In genomic region chr12:25194211-25194610, GRCh38 we compare ENCODE assay signal across 8 cellular contexts. TPM values are rescaled to one million over a fixed set of nuclear protein-coding genes. Genes with fewer than 3 reads are reported as not detected.
DNase-seq lines count a peak whose midpoint lies in the region; ATAC-seq and TF ChIP-seq lines count a peak whose summit lies in the region.

No MANE protein-coding gene starts in this region.

- DNase-seq in CD4-positive, alpha-beta memory T cell: no peak
- DNase-seq in MM.1S (no peak), dermis blood vessel endothelial cell (peak; percentile 20), neuronal stem cell (ENCODE audit: low spot score) (no peak), left colon (no peak), NCI-H187 treated with DMSO at 0.1 percent for 48 hours (lab: John Stamatoyannopoulos, UW) (no peak)

- TF ChIP-seq CTCF in MM.1S (IDR thresholded peaks at IDR 0.05; ENCODE audit: low read length): no peak

- peaks cover 12% of the 10 kb centered on the region for H3F3A ChIP-seq in MM.1S (ENCODE audit: insufficient read depth, low read length)

- peak overlapping the region; percentile 73 to 98 for H3K4me3 ChIP-seq in CD4-positive, alpha-beta memory T cell (ENCODE audit: low read length in 2 of 2)
- H3K4me3 ChIP-seq in MM.1S (ENCODE audit: low read length): peak overlapping the region; percentile 86; the same call in 1 of the 2 replicates
- peak overlapping the region in 1 of 2 donors; percentile 97 for H3K4me3 ChIP-seq in neuronal stem cell (ENCODE audit: low read length in 2 of 2)

- peaks cover 0 to 9% of the 10 kb centered on the region in 2 donors for H3K36me3 Mint-ChIP-seq in CD4-positive, alpha-beta memory T cell

- no CpG with 5 or more reads among the region's 1 CpG for WGBS in neuronal stem cell (ENCODE audit: extremely low coverage in 2 of 2, insufficient read length in 2 of 2, insufficient replicate concordance in 1 of 2), 2 donors

- H3K9ac ChIP-seq in MM.1S (ENCODE audit: low read length): peak overlapping the region; percentile 88; the same call in 1 of the 2 replicates
- no peak overlapping the region for H3K9ac ChIP-seq in neuronal stem cell (ENCODE audit: low read depth, low read length, poor library complexity)

- no peak overlapping the region for H2BK15ac ChIP-seq in neuronal stem cell (ENCODE audit: low read length)

- no peak overlapping the region for H2AK5ac ChIP-seq in neuronal stem cell (ENCODE audit: low read depth, low read length)

- H3K18ac ChIP-seq in neuronal stem cell (ENCODE audit: low read length): no peak overlapping the region

- peaks cover 16 to 35% (median 25%) of the 10 kb centered on the region in 4 donors for H3K4me1 Mint-ChIP-seq in CD4-positive, alpha-beta memory T cell

- CTCF ChIA-PET in CD4-positive, alpha-beta memory T cell (lab: Charles Lee; ENCODE audit: partially characterized antibody): interaction anchor here (1.3 to 1.9 kb wide), 6 partner anchors 8 to 47 kb away, joined by 3 to 11 read pairs (median 4); no protein-coding TSS in a partner anchor

- H3K4me3 Mint-ChIP-seq in CD4-positive, alpha-beta memory T cell: peak overlapping the region; percentile 96 to 99 (median 99)

- no peaks in the 10 kb centered on the region for H3K9me3 ChIP-seq in CD4-positive, alpha-beta memory T cell (ENCODE audit: control insufficient read depth in 1 of 2, low read length in 2 of 2)
- H3K9me3 ChIP-seq in MM.1S (replicated peaks; ENCODE audit: insufficient read depth, low read length): no peaks in the 10 kb centered on the region
- H3K9me3 ChIP-seq in neuronal stem cell (replicated peaks in 1 of 2; ENCODE audit: control insufficient read depth in 2 of 2, insufficient read depth in 1 of 2, low read depth in 1 of 2, low read length in 2 of 2): no peaks in the 10 kb centered on the region

- H2BK12ac ChIP-seq in neuronal stem cell (ENCODE audit: low read length): no peak overlapping the region

- H2BK120ac ChIP-seq in neuronal stem cell (ENCODE audit: low read depth, low read length): no peak overlapping the region

- H3K9me2 ChIP-seq in MM.1S (replicated peaks; ENCODE audit: insufficient read depth, low read length): no peaks in the 10 kb centered on the region

- peak overlapping the region; percentile 83 for H3K27ac ChIP-seq in CD4-positive, alpha-beta memory T cell (ENCODE audit: low read depth, low read length)
- peak overlapping the region; percentile 86; the same call in 1 of the 2 replicates for H3K27ac ChIP-seq in MM.1S (ENCODE audit: low read length)
- H3K27ac ChIP-seq in neuronal stem cell (replicated peaks; ENCODE audit: low read length): no peak overlapping the region

- H3K4me1 ChIP-seq in CD4-positive, alpha-beta memory T cell (ENCODE audit: insufficient read depth, low read length): peaks cover 24% of the 10 kb centered on the region
- peaks cover 11% of the 10 kb centered on the region for H3K4me1 ChIP-seq in MM.1S (ENCODE audit: low read length)
- peaks cover 1 to 3% of the 10 kb centered on the region in 2 donors for H3K4me1 ChIP-seq in neuronal stem cell (ENCODE audit: control insufficient read depth in 2 of 2, insufficient read depth in 1 of 2, low read depth in 1 of 2, low read length in 2 of 2)

- intact Hi-C loops in CD4-positive, alpha-beta memory T cell (cut with micrococcal nuclease): loop anchor here (2.0 kb wide), 1 partner anchor 17 kb away; no protein-coding TSS in a partner anchor
- intact Hi-C loops in left colon (cut with DNase I, micrococcal nuclease): no loop called here

- peak overlapping the region; percentile 97 to 100 (median 99) for H3K27ac Mint-ChIP-seq in CD4-positive, alpha-beta memory T cell

- ATAC-seq in HG03280 (IDR thresholded peaks at IDR 0.05; ENCODE audit: unreplicated experiment): no peak
- no peak for ATAC-seq in left colon
- no peak for ATAC-seq in GM18870 (IDR thresholded peaks at IDR 0.05; ENCODE audit: unreplicated experiment)

- H3K4ac ChIP-seq in neuronal stem cell (ENCODE audit: low read length): no peak overlapping the region

- H3K14ac ChIP-seq in neuronal stem cell (ENCODE audit: low read length): no peak overlapping the region

- no peaks in the 10 kb centered on the region for H3K27me3 ChIP-seq in CD4-positive, alpha-beta memory T cell (ENCODE audit: insufficient read depth, low read length)
- no peaks in the 10 kb centered on the region for H3K27me3 ChIP-seq in MM.1S (replicated peaks; ENCODE audit: insufficient read depth, low read length)
- H3K27me3 ChIP-seq in neuronal stem cell (ENCODE audit: control insufficient read depth in 3 of 3, insufficient read depth in 3 of 3, low read depth in 1 of 3, low read length in 3 of 3): no peaks in the 10 kb centered on the region

- no peaks in the 10 kb centered on the region for H3K9me3 Mint-ChIP-seq in CD4-positive, alpha-beta memory T cell

- peaks cover 9% of the 10 kb centered on the region for H3K79me2 ChIP-seq in MM.1S (ENCODE audit: low read length)

- POLR2A ChIA-PET in CD4-positive, alpha-beta memory T cell (lab: Charles Lee; ENCODE audit: partially characterized antibody): interaction anchor here (1.2 to 2.6 kb wide), 9 partner anchors 8 to 183 kb away, joined by 4 to 21 read pairs (median 7); partner anchors contain the start of gene KRAS

- H3K23ac ChIP-seq in neuronal stem cell (ENCODE audit: low read depth, low read length, poor library complexity): no peak overlapping the region

- H4K8ac ChIP-seq in neuronal stem cell (ENCODE audit: low read depth, low read length): no peak overlapping the region

- H3K79me1 ChIP-seq in neuronal stem cell (ENCODE audit: low read depth, low read length): no peaks in the 10 kb centered on the region

- no peak overlapping the region for H4K91ac ChIP-seq in neuronal stem cell (ENCODE audit: low read depth, low read length, poor library complexity)

- no peak overlapping the region for H2AFZ ChIP-seq in MM.1S (ENCODE audit: low read length)
- peak overlapping the region; percentile 98 for H2AFZ ChIP-seq in neuronal stem cell (ENCODE audit: low read length)

- H3K4me2 ChIP-seq in MM.1S (ENCODE audit: low read depth, low read length) (peak overlapping the region; percentile 86), neuronal stem cell (ENCODE audit: insufficient read depth, low read length, poor library complexity, severe bottlenecking) (no peak overlapping the region)

- no peaks in the 10 kb centered on the region for H3K27me3 Mint-ChIP-seq in CD4-positive, alpha-beta memory T cell

- no peak overlapping the region for H2BK5ac ChIP-seq in neuronal stem cell (ENCODE audit: low read length)

- H3K36me3 ChIP-seq in CD4-positive, alpha-beta memory T cell (ENCODE audit: insufficient read depth, low read length): no peaks in the 10 kb centered on the region
- H3K36me3 ChIP-seq in MM.1S (replicated peaks; ENCODE audit: insufficient read depth, low read length) (no peaks in the 10 kb centered on the region; the same call in 1 of the 2 replicates), neuronal stem cell (replicated peaks in 1 of 2; ENCODE audit: control insufficient read depth in 2 of 2, insufficient read depth in 2 of 2, low read length in 2 of 2) (no peaks in the 10 kb centered on the region)

- H4K20me1 ChIP-seq in MM.1S (ENCODE audit: insufficient read depth, low read length): no peaks in the 10 kb centered on the region

RNA-seq across cellular contexts. Expression of gene DNAI7, which starts 0.7 kb away (rescaled TPM):
- under 1 TPM in 1 of 2 experiments, not detected in 1; 0.15 TPM for total RNA-seq in CD4-positive, alpha-beta memory T cell
- polyA plus RNA-seq in CD4-positive, alpha-beta memory T cell: under 1 TPM in 1 of 2 donors, not detected in 1; 0.07 TPM
- total RNA-seq in dermis blood vessel endothelial cell (0.28 TPM in 1 of 2 replicates, not detected in the other), left colon (under 1 TPM; 0.43 to 0.45 TPM)
- 0.46 TPM for polyA plus RNA-seq in neuronal stem cell (2013, experiment 1 of 2)
- 0.40 TPM for polyA plus RNA-seq in neuronal stem cell (2013, experiment 2 of 2)

RNA-seq across cellular contexts. Expression of gene ETFRF1, which starts 0.8 kb away (rescaled TPM):
- 10 to 100 TPM; 22.1 to 23.0 TPM for total RNA-seq in CD4-positive, alpha-beta memory T cell
- 10 to 100 TPM; 30.8 to 56.5 TPM for polyA plus RNA-seq in CD4-positive, alpha-beta memory T cell
- 18.7 and 19.4 TPM in 2 replicates for total RNA-seq in dermis blood vessel endothelial cell
- 31.5 TPM for polyA plus RNA-seq in neuronal stem cell (2013, experiment 1 of 2)
- 31.0 TPM for polyA plus RNA-seq in neuronal stem cell (2013, experiment 2 of 2)
- total RNA-seq in left colon: 10 to 100 TPM; 11.0 to 13.6 TPM

RNA-seq across cellular contexts. Expression of gene KRAS, which starts 56.5 kb away (rescaled TPM):
- total RNA-seq in CD4-positive, alpha-beta memory T cell: 10 to 100 TPM; 34.4 to 34.8 TPM
- 10 to 100 TPM; 31.6 to 52.4 TPM for polyA plus RNA-seq in CD4-positive, alpha-beta memory T cell
- total RNA-seq in dermis blood vessel endothelial cell: 25.7 and 41.8 TPM in 2 replicates
- polyA plus RNA-seq in neuronal stem cell (2013, experiment 1 of 2): 36.2 TPM
- 39.9 TPM for polyA plus RNA-seq in neuronal stem cell (2013, experiment 2 of 2)
- total RNA-seq in left colon: 10 to 100 TPM; 74.7 to 76.9 TPM
